In genomic region chr2:101736233-101736632, GRCh38 we compare ENCODE assay signal across 11 cellular contexts. TPM values are rescaled to one million over a fixed set of nuclear protein-coding genes. Genes with fewer than 3 reads are reported as not detected.
A peak's percentile ranks its signal among the peaks of the same experiment; 100 is the strongest.
DNase-seq lines count a peak whose midpoint lies in the region; ATAC-seq and TF ChIP-seq lines count a peak whose summit lies in the region.
"Had no signal": no experiment of that assay in that cellular context is flagged by ENCODE, and none has a peak within 500 bp of the region (broad histone marks: within the 10 kb centered on the region; RNA-seq: fewer than 3 reads in every experiment).

No MANE protein-coding gene starts in this region.

- no peaks in the 10 kb centered on the region for H3K27me3 ChIP-seq in PC-9 (ENCODE audit: insufficient read depth, low read depth)
- no peaks in the 10 kb centered on the region for H3K27me3 ChIP-seq in stomach

- H3K9me2 ChIP-seq in PC-9 (ENCODE audit: insufficient read depth), result no peaks in the 10 kb centered on the region

- TF ChIP-seq EP300 in stomach (IDR thresholded peaks at IDR 0.05), result no peak

- H3K9me3 Mint-ChIP-seq in memory B cell, result no peaks in the 10 kb centered on the region
- H3K9me3 Mint-ChIP-seq: effector memory CD8-positive, alpha-beta T cell; T-cell had no signal

- BruUV-seq in PC-9 (replicated peaks; lab: Mats Ljungman, UMichigan), result no TSS peak

- 77 to 88% (median 88%) methylated on average over 3 of the region's 3 CpGs for WGBS in stomach, 5 donors

- H2AFZ ChIP-seq in PC-9, result no peak overlapping the region

- H3K4me3 Mint-ChIP-seq in memory B cell, result peak overlapping the region; percentile 9

- peaks cover 65% of the 10 kb centered on the region for H3K4me1 ChIP-seq in PC-9 (replicated peaks; ENCODE audit: insufficient read depth)
- peaks cover 22 to 89% (median 67%) of the 10 kb centered on the region in 4 donors for H3K4me1 ChIP-seq in stomach

- ATAC-seq in memory B cell (ENCODE audit: low read depth) (no peak), HG03139 (IDR thresholded peaks at IDR 0.05; ENCODE audit: unreplicated experiment) (no peak)
- ATAC-seq: effector memory CD8-positive, alpha-beta T cell had no signal

- no peak for DNase-seq in PC-9
- no peak for DNase-seq in memory B cell (ENCODE audit: low spot score in 2 of 2)
- DNase-seq in stomach, result no peak
- DNase-seq in NCI-H510A treated with DMSO at 0.1 percent for 48 hours (lab: John Stamatoyannopoulos, UW), result no peak
- DNase-seq in T1000 (lab: John Stamatoyannopoulos, UW), result no peak
- DNase-seq: effector memory CD8-positive, alpha-beta T cell; KBM-7; NCI-H2227 treated with DMSO at 0.1 percent for 48 hours; T-cell had no signal

- no peak for TF ChIP-seq CTCF in PC-9 (conservative IDR thresholded peaks at IDR 0.05)
- no peak for TF ChIP-seq CTCF in stomach (IDR thresholded peaks at IDR 0.05)

- peaks cover 5% of the 10 kb centered on the region for H3K36me3 Mint-ChIP-seq in memory B cell
- H3K36me3 Mint-ChIP-seq: T-cell had no signal

- peak overlapping the region; percentile 43 for H3K4me2 ChIP-seq in PC-9

- H3K4me3 ChIP-seq in PC-9, result no peak overlapping the region
- H3K4me3 ChIP-seq in stomach, result no peak overlapping the region

- H3K36me3 ChIP-seq in PC-9 (ENCODE audit: low read depth) (peaks cover 12% of the 10 kb centered on the region; the same call in 1 of the 2 replicates), stomach (no peaks in the 10 kb centered on the region)

- POLR2A ChIA-PET in PC-9 (lab: Charles Lee; ENCODE audit: unreplicated experiment), result interaction anchor here (0.7 kb wide), 1 partner anchor 93 kb away, joined by 3 read pairs; no protein-coding TSS in a partner anchor

- H3K79me2 ChIP-seq in PC-9 (ENCODE audit: low read depth), result peaks cover 94% of the 10 kb centered on the region

- intact Hi-C loops in PC-9 (cut with micrococcal nuclease; ENCODE audit: unreplicated experiment), result no loop called here
- intact Hi-C loops in stomach (cut with DNase I; ENCODE audit: low total_unique reads), result no loop called here

- peak overlapping the region; percentile 25 for H3K27ac Mint-ChIP-seq in memory B cell

- H4K20me1 ChIP-seq in PC-9 (ENCODE audit: insufficient read depth), result peaks cover 55% of the 10 kb centered on the region

- H3K27ac ChIP-seq in PC-9 (peak overlapping the region; percentile 58), cingulate gyrus (ENCODE audit: low read depth, low read length) (peak overlapping the region; percentile 96), stomach (peak overlapping the region in 4 of 5 donors; percentile 17 to 67 (median 38))

- CTCF ChIA-PET in PC-9 (lab: Charles Lee), result no interaction called here

- H3K27me3 Mint-ChIP-seq in memory B cell, result no peaks in the 10 kb centered on the region
- H3K27me3 Mint-ChIP-seq: effector memory CD8-positive, alpha-beta T cell; T-cell had no signal

- peaks cover 58% of the 10 kb centered on the region for H3K4me1 Mint-ChIP-seq in memory B cell

- no peaks in the 10 kb centered on the region for H3K9me3 ChIP-seq in PC-9 (ENCODE audit: insufficient read depth, low read depth)
- H3K9me3 ChIP-seq in stomach, result no peaks in the 10 kb centered on the region

- H3F3A ChIP-seq in PC-9 (ENCODE audit: insufficient read depth, low read depth), result peaks cover 61% of the 10 kb centered on the region

- no peak for TF ChIP-seq POLR2A in stomach (IDR thresholded peaks at IDR 0.05)

RNA-seq across cellular contexts. Expression of gene MAP4K4, which starts 38.7 kb away (rescaled TPM):
- total RNA-seq in PC-9 (2021) (100 and 129 TPM in 2 replicates), stomach (10 to 100 TPM; 15.6 to 71.6 (median 29.0) TPM)
- polyA plus RNA-seq in stomach, result 10 to 100 TPM in 2 of 3 donors, 1 to 10 TPM in 1; 9.6 to 41.8 (median 18.6) TPM

Comparison
In these comparisons a context has a peak if more than half of its experiments do, and no peak if none do; other contexts are left out.
1. H3K27ac ChIP-seq: peak in every context shown above with its lines; median percentile 96 in cingulate gyrus; 58 in PC-9; 38 in stomach.